ENCODE assay signal across 8 cellular contexts in genomic region chr6:149060300-149060984, GRCh38.
A peak's percentile ranks its signal among the peaks of the same experiment; 100 is the strongest.
DNase-seq lines count a peak whose midpoint lies in the region; ATAC-seq and TF ChIP-seq lines count a peak whose summit lies in the region.

No MANE protein-coding gene starts in this region.

- ATAC-seq in Right ventricle myocardium superior (ENCODE audit: poor library complexity) (peak; percentile 48), HG03469 (IDR thresholded peaks at IDR 0.05; ENCODE audit: unreplicated experiment) (peak; percentile 63)

- intact Hi-C loops in Right ventricle myocardium superior (cut with DNase I) (no loop called here), cardiac septum (cut with DNase I) (no loop called here)

- peak; percentile 53 for DNase-seq in Right ventricle myocardium superior
- DNase-seq in cardiac septum (ENCODE audit: low spot score): no peak
- DNase-seq in UCSD-AML1 (lab: John Stamatoyannopoulos, UW; ENCODE audit: unreplicated experiment): peak; percentile 85
- peak; percentile 39 for DNase-seq in choroid plexus epithelial cell (ENCODE audit: low read depth)
- DNase-seq in stimulated activated CD4-positive, alpha-beta T cell treated with anti-CD3 and anti-CD28 coated beads, Interleukin-2, amount 100 ng/mL, for 4 hours (ENCODE audit: low read depth): peak; percentile 28
- DNase-seq in COR-L47 (lab: John Stamatoyannopoulos, UW): no peak
- no peak for DNase-seq in NCI-H1436 treated with DMSO at 0.1 percent for 48 hours (lab: John Stamatoyannopoulos, UW)

- TF ChIP-seq CTCF in choroid plexus epithelial cell (conservative IDR thresholded peaks at IDR 0.05; ENCODE audit: low read depth, low read length): no peak

- H3K4me3 ChIP-seq in choroid plexus epithelial cell (ENCODE audit: low read depth, low read length): no peak overlapping the region

Comparison
In these comparisons a context has a peak if more than half of its experiments do, and no peak if none do; other contexts are left out.
1. DNase-seq: peak in Right ventricle myocardium superior (single experiment), UCSD-AML1 (single experiment), choroid plexus epithelial cell (single experiment) and stimulated activated CD4-positive, alpha-beta T cell treated with anti-CD3 and anti-CD28 coated beads, Interleukin-2, amount 100 ng/mL, for 4 hours (single experiment); none in cardiac septum (single experiment), COR-L47 (single experiment) and NCI-H1436 treated with DMSO at 0.1 percent for 48 hours (single experiment).